In genomic region chr4:132513491-132513890, GRCh38 we compare ENCODE assay signal across 24 cellular contexts.
"Had no signal": no experiment of that assay in that cellular context is flagged by ENCODE, and none has a peak within 500 bp of the region (broad histone marks: within the 10 kb centered on the region; RNA-seq: fewer than 3 reads in every experiment).

No MANE protein-coding gene starts in this region.

- H3K9me3 Mint-ChIP-seq: activated T-helper 17 cell treated with anti-CD3 and anti-CD28 coated beads, Interleukin-2, amount 50 U/mL, for 72 hours; nephron; stimulated activated naive CD8-positive, alpha-beta T cell treated with anti-CD3 and anti-CD28 coated beads, Interleukin-15, Interleukin-2, amounts not matched to agents 100 ng/mL and 50 ng/mL, for 24 hours had no signal

- H3K27me3 Mint-ChIP-seq: activated T-cell treated with anti-CD3 and anti-CD28 coated beads, Interleukin-2, amount 50 U/mL, for 24 hours; activated T-helper 17 cell treated with anti-CD3 and anti-CD28 coated beads, Interleukin-2, amount 50 U/mL, for 72 hours; effector memory CD8-positive, alpha-beta T cell; stimulated activated naive CD8-positive, alpha-beta T cell treated with anti-CD3 and anti-CD28 coated beads, Interleukin-15, Interleukin-2, amounts not matched to agents 100 ng/mL and 50 ng/mL, for 24 hours had no signal

- ATAC-seq: activated naive CD4-positive, alpha-beta T cell treated with anti-CD3 and anti-CD28 coated beads, Interleukin-2, amount 50 U/mL, for 72 hours; activated T-helper 17 cell treated with anti-CD3 and anti-CD28 coated beads, Interleukin-2, amount 50 U/mL, for 72 hours; effector memory CD8-positive, alpha-beta T cell; heart right ventricle; left lung; right lobe of liver; SK-N-SH treated with all-trans-retinoic acid at 6 μM for 48 hours had no signal

- H3K4me1 Mint-ChIP-seq: activated T-helper 17 cell treated with anti-CD3 and anti-CD28 coated beads, Interleukin-2, amount 50 U/mL, for 72 hours; nephron had no signal

- H3K27me3 ChIP-seq: ascending aorta, colonic mucosa, dorsolateral prefrontal cortex, heart right ventricle, left lung, neutrophil, right lobe of liver, upper lobe of left lung had no signal

- H3K4me1 ChIP-seq: ascending aorta, colonic mucosa, heart right ventricle, left lung, parathyroid adenoma, right lobe of liver, upper lobe of left lung had no signal

- H3K27ac Mint-ChIP-seq: activated naive CD4-positive, alpha-beta T cell treated with anti-CD3 and anti-CD28 coated beads, Interleukin-2, amount 50 U/mL, for 72 hours; activated T-cell treated with anti-CD3 and anti-CD28 coated beads, Interleukin-2, amount 50 U/mL, for 24 hours; activated T-helper 17 cell treated with anti-CD3 and anti-CD28 coated beads, Interleukin-2, amount 50 U/mL, for 72 hours; effector memory CD8-positive, alpha-beta T cell; nephron; stimulated activated naive CD8-positive, alpha-beta T cell treated with anti-CD3 and anti-CD28 coated beads, Interleukin-15, Interleukin-2, amounts not matched to agents 100 ng/mL and 50 ng/mL, for 24 hours had no signal

- H3K79me2 ChIP-seq: parathyroid adenoma had no signal

- H3K27ac ChIP-seq: ascending aorta, colonic mucosa, dorsolateral prefrontal cortex, heart right ventricle, left lung, neutrophil, parathyroid adenoma, right lobe of liver, skin epidermis, upper lobe of left lung had no signal

- H3K36me3 ChIP-seq: ascending aorta, colonic mucosa, heart right ventricle, left lung, neutrophil, right lobe of liver, upper lobe of left lung had no signal

- H3K36me3 Mint-ChIP-seq: activated naive CD4-positive, alpha-beta T cell treated with anti-CD3 and anti-CD28 coated beads, Interleukin-2, amount 50 U/mL, for 72 hours had no signal

- H3K4me3 ChIP-seq: ascending aorta, colonic mucosa, dorsolateral prefrontal cortex, heart right ventricle, left lung, lung, right lobe of liver, skin epidermis, upper lobe of left lung had no signal

- H2AFZ ChIP-seq: parathyroid adenoma had no signal

- DNase-seq: activated CD4-positive, alpha-beta T cell treated with anti-CD3 and anti-CD28 coated beads, Interleukin-2, amount 50 U/mL, for 4 hours; activated CD8-positive, alpha-beta memory T cell treated with anti-CD3 and anti-CD28 coated beads for 24 hours; activated CD8-positive, alpha-beta memory T cell treated with anti-CD3 and anti-CD28 coated beads, Interleukin-2, amount 50 U/mL, for 4 hours; activated T-cell treated with anti-CD3 and anti-CD28 coated beads, Interleukin-2, amount 50 U/mL, for 24 hours; colonic mucosa; dorsolateral prefrontal cortex; effector memory CD8-positive, alpha-beta T cell; heart right ventricle; left lung; right lobe of liver; stimulated activated CD4-positive, alpha-beta T cell treated with anti-CD3 and anti-CD28 coated beads, Interleukin-1b, Interleukin-23, amount 100 ng/mL, for 48 hours; T-helper 9 cell; upper lobe of left lung had no signal

- FAIRE-seq: bronchial epithelial cell had no signal

- H3K9ac ChIP-seq: parathyroid adenoma had no signal

- H3K9me3 ChIP-seq: ascending aorta, colonic mucosa, left lung, neutrophil, right lobe of liver, upper lobe of left lung had no signal

- H3K4me3 Mint-ChIP-seq: activated T-cell treated with anti-CD3 and anti-CD28 coated beads, Interleukin-2, amount 50 U/mL, for 24 hours; activated T-helper 17 cell treated with anti-CD3 and anti-CD28 coated beads, Interleukin-2, amount 50 U/mL, for 72 hours; effector memory CD8-positive, alpha-beta T cell; nephron; stimulated activated naive CD8-positive, alpha-beta T cell treated with anti-CD3 and anti-CD28 coated beads, Interleukin-15, Interleukin-2, amounts not matched to agents 100 ng/mL and 50 ng/mL, for 24 hours had no signal
